7 cellular contexts compared by ENCODE assay signal in the genomic region with DNA sequence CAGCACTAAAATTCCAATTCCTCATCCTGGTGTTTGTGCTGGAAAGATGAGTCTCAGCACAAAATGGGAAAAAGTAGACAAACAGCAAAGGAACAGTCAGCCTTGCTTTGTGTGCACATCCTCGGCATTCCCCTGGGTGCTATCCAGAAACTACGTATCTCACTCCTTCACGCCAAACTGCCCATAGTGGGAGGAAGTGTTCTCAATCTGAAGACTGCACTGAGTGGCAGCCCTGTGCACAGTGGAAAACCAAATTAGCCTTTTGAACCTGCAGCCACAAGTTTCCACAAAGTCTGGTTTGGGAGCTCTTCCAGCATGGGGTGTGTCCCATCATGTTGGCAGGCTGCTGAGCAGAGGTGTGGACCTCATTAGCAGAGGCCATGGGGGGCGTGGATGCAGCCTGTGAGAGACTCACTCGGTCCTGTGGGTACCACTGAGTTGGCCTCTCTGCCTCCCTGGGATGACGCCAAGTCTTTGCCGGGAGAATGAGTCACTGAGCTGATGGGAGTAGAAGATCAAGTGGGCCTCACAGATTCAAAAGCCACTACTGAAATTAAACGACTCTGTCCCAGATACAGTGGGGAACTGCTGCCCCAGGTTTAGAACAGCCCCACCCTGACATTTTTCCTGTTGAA.
DNase-seq lines count a peak whose midpoint lies in the region; ATAC-seq, FAIRE-seq and TF ChIP-seq lines count a peak whose summit lies in the region.
"Not testable (repeated sequence)": the region's sequence is repeated elsewhere in the genome, so short reads cannot be mapped to it uniquely, and the experiment has no call there.

No MANE protein-coding gene starts in this region.

- not testable (repeated sequence) for H3K36me3 ChIP-seq in RWPE2 (ENCODE audit: low read depth); astrocyte (ENCODE audit: insufficient read depth, low read length); left lung; small intestine (ENCODE audit: control insufficient read depth in 2 of 2, insufficient read depth in 2 of 2, low read length in 2 of 2)

- intact Hi-C loops in head of caudate nucleus (cut with DNase I); left lung (cut with DNase I): not testable (repeated sequence)

- WGBS in small intestine, 3 donors: 39 to 49% (median 40%) methylated on average over 7 to 8 of the region's 8 CpGs

- not testable (repeated sequence) for H3K9ac ChIP-seq in astrocyte (ENCODE audit: low read length)

- not testable (repeated sequence) for H3K27me3 Mint-ChIP-seq in activated T-cell treated with anti-CD3 and anti-CD28 coated beads, Interleukin-2, amount 50 U/mL, for 24 hours; astrocyte (ENCODE audit: low read depth, unreplicated experiment)

- H3K4me3 ChIP-seq in RWPE2 (ENCODE audit: severe bottlenecking); astrocyte (ENCODE audit: insufficient read depth, low read depth, low read length); left lung; small intestine (ENCODE audit: low read depth in 1 of 2, low read length in 2 of 2): not testable (repeated sequence)

- H3K4me2 ChIP-seq in astrocyte (ENCODE audit: low read length): not testable (repeated sequence)

- FAIRE-seq in astrocyte (lab: Jason Lieb, UNC); small intestine (lab: Jason Lieb, UNC): not testable (repeated sequence)

- peaks cover 14% of the 10 kb centered on the region for H3K9me3 Mint-ChIP-seq in activated T-cell treated with anti-CD3 and anti-CD28 coated beads, Interleukin-2, amount 50 U/mL, for 24 hours
- not testable (repeated sequence) for H3K9me3 Mint-ChIP-seq in astrocyte (ENCODE audit: unreplicated experiment)

- not testable (repeated sequence) for H3K9me3 ChIP-seq in RWPE2 (ENCODE audit: severe bottlenecking); astrocyte (ENCODE audit: insufficient read depth, low read depth, low read length); left lung; small intestine (ENCODE audit: control insufficient read depth, low read depth)

- ATAC-seq in RWPE2 (ENCODE audit: low read depth) (0 out of 3 replicates have a peak, but pooled peaks have one; percentile 33), left lung (peak; percentile 73)

- peaks cover 20% of the 10 kb centered on the region for H3K4me1 Mint-ChIP-seq in activated T-cell treated with anti-CD3 and anti-CD28 coated beads, Interleukin-2, amount 50 U/mL, for 24 hours (ENCODE audit: low read depth)
- not testable (repeated sequence) for H3K4me1 Mint-ChIP-seq in astrocyte (ENCODE audit: low read depth, unreplicated experiment)

- H3K4me3 Mint-ChIP-seq in activated T-cell treated with anti-CD3 and anti-CD28 coated beads, Interleukin-2, amount 50 U/mL, for 24 hours; astrocyte (ENCODE audit: unreplicated experiment): not testable (repeated sequence)

- H3K27ac ChIP-seq in RWPE2 (ENCODE audit: poor library complexity, severe bottlenecking); astrocyte (ENCODE audit: low read depth, low read length); left lung; small intestine (ENCODE audit: low read depth in 1 of 2, low read length in 1 of 2): not testable (repeated sequence)

- DNase-seq in Daoy (ENCODE audit: low read depth): peak; percentile 15
- DNase-seq in RWPE2 (ENCODE audit: low spot score); activated T-cell treated with anti-CD3 and anti-CD28 coated beads, Interleukin-2, amount 50 U/mL, for 24 hours; left lung: not testable (repeated sequence)
- DNase-seq in astrocyte (ENCODE audit: low read depth): peak; percentile 0
- peak in 23 of 42 donors; percentile 10 to 72 (median 36) for DNase-seq in head of caudate nucleus
- peak; percentile 2 for DNase-seq in small intestine

- H2AFZ ChIP-seq in astrocyte (ENCODE audit: low read depth, low read length): not testable (repeated sequence)

- H3K79me2 ChIP-seq in astrocyte (ENCODE audit: insufficient read depth, low read length): not testable (repeated sequence)

- H3K4me1 ChIP-seq in RWPE2 (ENCODE audit: insufficient read depth, poor library complexity, severe bottlenecking); astrocyte (ENCODE audit: insufficient read depth, low read length); left lung; small intestine (ENCODE audit: control insufficient read depth in 2 of 2, insufficient read depth in 1 of 2, low read depth in 1 of 2, low read length in 1 of 2): not testable (repeated sequence)

- H3K36me3 Mint-ChIP-seq in activated T-cell treated with anti-CD3 and anti-CD28 coated beads, Interleukin-2, amount 50 U/mL, for 24 hours (ENCODE audit: low read depth); astrocyte (ENCODE audit: low read depth, unreplicated experiment): not testable (repeated sequence)

- not testable (repeated sequence) for H3K27me3 ChIP-seq in RWPE2 (ENCODE audit: insufficient read depth, poor library complexity, severe bottlenecking); astrocyte (ENCODE audit: insufficient read depth, low read length); left lung; small intestine (ENCODE audit: control insufficient read depth in 2 of 2, insufficient read depth in 2 of 2, low read length in 2 of 2)

- H4K20me1 ChIP-seq in astrocyte (ENCODE audit: insufficient read depth, low read length): not testable (repeated sequence)

- H3K27ac Mint-ChIP-seq in activated T-cell treated with anti-CD3 and anti-CD28 coated beads, Interleukin-2, amount 50 U/mL, for 24 hours: peak overlapping the region; percentile 82
- H3K27ac Mint-ChIP-seq in astrocyte (ENCODE audit: unreplicated experiment): not testable (repeated sequence)

- TF ChIP-seq CTCF in RWPE2 (IDR thresholded peaks at IDR 0.05; ENCODE audit: poor library complexity, severe bottlenecking); astrocyte (IDR thresholded peaks at IDR 0.05; ENCODE audit: insufficient read depth, low read depth, low read length); left lung (IDR thresholded peaks at IDR 0.05): not testable (repeated sequence)
